Comparison of ENCODE assay signal across 15 cellular contexts in genomic region chr6:16622193-16622592, GRCh38.
DNase-seq lines count a peak whose midpoint lies in the region; ATAC-seq and TF ChIP-seq lines count a peak whose summit lies in the region.
"Had no signal": no experiment of that assay in that cellular context is flagged by ENCODE, and none has a peak within 500 bp of the region (broad histone marks: within the 10 kb centered on the region; RNA-seq: fewer than 3 reads in every experiment).

No MANE protein-coding gene starts in this region.

- peak; percentile 18 for DNase-seq in activated CD4-positive, alpha-beta memory T cell treated with anti-CD3 and anti-CD28 coated beads for 36 hours
- DNase-seq in activated CD4-positive, alpha-beta memory T cell treated with anti-CD3 and anti-CD28 coated beads, Interleukin-2, amount 10 ng/mL, durations not matched to agents 7 days and 5 days, result no peak
- DNase-seq in T-cell (no peak), chondrocyte (ENCODE audit: low spot score) (no peak), T-helper 9 cell (no peak), GOT3 (lab: John Stamatoyannopoulos, UW) (no peak)
- DNase-seq: 8988T; C1 segment of cervical spinal cord; Calu3; KBM-7; NCI-H69; NK-92 treated with Interleukin-12 subunit alpha and Interleukin-12 subunit beta, amount 100 ng/mL, for 24 hours; OCI-M1 had no signal

- no peak for TF ChIP-seq CTCF in chondrocyte (IDR thresholded peaks at IDR 0.05)

- H3K36me3 Mint-ChIP-seq in activated CD4-positive, alpha-beta memory T cell treated with anti-CD3 and anti-CD28 coated beads for 36 hours, result peaks cover 5% of the 10 kb centered on the region
- H3K36me3 Mint-ChIP-seq in activated CD4-positive, alpha-beta memory T cell treated with anti-CD3 and anti-CD28 coated beads, Interleukin-2, amount 10 ng/mL, durations not matched to agents 7 days and 5 days (ENCODE audit: low read depth), result peaks cover 35% of the 10 kb centered on the region
- H3K36me3 Mint-ChIP-seq in T-cell (peaks cover 11% of the 10 kb centered on the region), chondrocyte (ENCODE audit: low read depth) (no peaks in the 10 kb centered on the region)

- H3K4me1 Mint-ChIP-seq in activated CD4-positive, alpha-beta memory T cell treated with anti-CD3 and anti-CD28 coated beads for 36 hours (ENCODE audit: low read depth), result peaks cover 57% of the 10 kb centered on the region
- peaks cover 58% of the 10 kb centered on the region for H3K4me1 Mint-ChIP-seq in activated CD4-positive, alpha-beta memory T cell treated with anti-CD3 and anti-CD28 coated beads, Interleukin-2, amount 10 ng/mL, durations not matched to agents 7 days and 5 days
- peaks cover 28 to 64% (median 49%) of the 10 kb centered on the region in 3 donors for H3K4me1 Mint-ChIP-seq in T-cell
- H3K4me1 Mint-ChIP-seq in chondrocyte (ENCODE audit: low read depth), result peaks cover 69% of the 10 kb centered on the region

- H3K27ac ChIP-seq in temporal lobe (ENCODE audit: low read depth, low read length), result peak overlapping the region; percentile 0

- ATAC-seq in T-cell (replicated peaks in 1 of 4) (no peak), GM21529 (IDR thresholded peaks at IDR 0.05; ENCODE audit: unreplicated experiment) (no peak)

- intact Hi-C loops in activated CD4-positive, alpha-beta memory T cell treated with anti-CD3 and anti-CD28 coated beads for 36 hours (cut with micrococcal nuclease), result no loop called here

- H3K27me3 Mint-ChIP-seq in activated CD4-positive, alpha-beta memory T cell treated with anti-CD3 and anti-CD28 coated beads for 36 hours, result no peaks in the 10 kb centered on the region
- H3K27me3 Mint-ChIP-seq in activated CD4-positive, alpha-beta memory T cell treated with anti-CD3 and anti-CD28 coated beads, Interleukin-2, amount 10 ng/mL, durations not matched to agents 7 days and 5 days, result no peaks in the 10 kb centered on the region
- no peaks in the 10 kb centered on the region for H3K27me3 Mint-ChIP-seq in T-cell
- no peaks in the 10 kb centered on the region for H3K27me3 Mint-ChIP-seq in chondrocyte (ENCODE audit: low read depth)

- H3K27ac Mint-ChIP-seq in activated CD4-positive, alpha-beta memory T cell treated with anti-CD3 and anti-CD28 coated beads for 36 hours, result no peak overlapping the region
- H3K27ac Mint-ChIP-seq in activated CD4-positive, alpha-beta memory T cell treated with anti-CD3 and anti-CD28 coated beads, Interleukin-2, amount 10 ng/mL, durations not matched to agents 7 days and 5 days, result no peak overlapping the region
- H3K27ac Mint-ChIP-seq in T-cell (peak overlapping the region; percentile 62 to 76), chondrocyte (ENCODE audit: unreplicated experiment) (peak overlapping the region; percentile 69)

- no peaks in the 10 kb centered on the region for H3K9me3 Mint-ChIP-seq in activated CD4-positive, alpha-beta memory T cell treated with anti-CD3 and anti-CD28 coated beads for 36 hours
- no peaks in the 10 kb centered on the region for H3K9me3 Mint-ChIP-seq in activated CD4-positive, alpha-beta memory T cell treated with anti-CD3 and anti-CD28 coated beads, Interleukin-2, amount 10 ng/mL, durations not matched to agents 7 days and 5 days
- no peaks in the 10 kb centered on the region for H3K9me3 Mint-ChIP-seq in T-cell
- no peaks in the 10 kb centered on the region for H3K9me3 Mint-ChIP-seq in chondrocyte (ENCODE audit: low read depth)

- H3K4me3 Mint-ChIP-seq in activated CD4-positive, alpha-beta memory T cell treated with anti-CD3 and anti-CD28 coated beads for 36 hours, result no peak overlapping the region
- H3K4me3 Mint-ChIP-seq in activated CD4-positive, alpha-beta memory T cell treated with anti-CD3 and anti-CD28 coated beads, Interleukin-2, amount 10 ng/mL, durations not matched to agents 7 days and 5 days, result no peak overlapping the region
- H3K4me3 Mint-ChIP-seq in T-cell, result no peak overlapping the region
- H3K4me3 Mint-ChIP-seq in chondrocyte (ENCODE audit: unreplicated experiment), result no peak overlapping the region

- POLR2A ChIA-PET in activated CD4-positive, alpha-beta memory T cell treated with anti-CD3 and anti-CD28 coated beads for 36 hours (lab: Charles Lee), result interaction anchor here (0.9 kb wide), 1 partner anchor 19 kb away, joined by 3 read pairs; no protein-coding TSS in a partner anchor
- POLR2A ChIA-PET in activated CD4-positive, alpha-beta memory T cell treated with anti-CD3 and anti-CD28 coated beads, Interleukin-2, amount 10 ng/mL, durations not matched to agents 7 days and 5 days (lab: Charles Lee), result interaction anchor here (0.6 to 1.3 kb wide), 6 partner anchors 20 to 139 kb away, joined by 3 to 6 read pairs (median 4); partner anchors contain the start of gene ATXN1
- POLR2A ChIA-PET in T-cell (lab: Charles Lee), result interaction anchor here in 1 of 2 donors (0.7 kb wide), 1 partner anchor 40 kb away, joined by 6 read pairs; no protein-coding TSS in a partner anchor

- CTCF ChIA-PET in activated CD4-positive, alpha-beta memory T cell treated with anti-CD3 and anti-CD28 coated beads for 36 hours (lab: Charles Lee), result interaction anchor here (0.6 to 0.7 kb wide), 2 partner anchors 112 to 727 kb away, joined by 3 read pairs; no protein-coding TSS in a partner anchor
- CTCF ChIA-PET in activated CD4-positive, alpha-beta memory T cell treated with anti-CD3 and anti-CD28 coated beads, Interleukin-2, amount 10 ng/mL, durations not matched to agents 7 days and 5 days (lab: Charles Lee), result interaction anchor here (0.5 to 1.1 kb wide), 3 partner anchors 12 to 464 kb away, joined by 3 to 4 read pairs (median 3); no protein-coding TSS in a partner anchor
- CTCF ChIA-PET in T-cell (lab: Charles Lee), result interaction anchor here in 1 of 2 donors (0.6 to 1.0 kb wide), 4 partner anchors 9 to 299 kb away, joined by 3 to 4 read pairs (median 4); no protein-coding TSS in a partner anchor

Comparison
In these comparisons a context has a peak if more than half of its experiments do, and no peak if none do; other contexts are left out.
1. H3K27ac Mint-ChIP-seq: peak in T-cell (2 of 2) and chondrocyte (single experiment); none in activated CD4-positive, alpha-beta memory T cell treated with anti-CD3 and anti-CD28 coated beads for 36 hours (single experiment) and activated CD4-positive, alpha-beta memory T cell treated with anti-CD3 and anti-CD28 coated beads, Interleukin-2, amount 10 ng/mL, durations not matched to agents 7 days and 5 days (single experiment).